Comparison of ENCODE assay signal across 21 cellular contexts in the genomic region with DNA sequence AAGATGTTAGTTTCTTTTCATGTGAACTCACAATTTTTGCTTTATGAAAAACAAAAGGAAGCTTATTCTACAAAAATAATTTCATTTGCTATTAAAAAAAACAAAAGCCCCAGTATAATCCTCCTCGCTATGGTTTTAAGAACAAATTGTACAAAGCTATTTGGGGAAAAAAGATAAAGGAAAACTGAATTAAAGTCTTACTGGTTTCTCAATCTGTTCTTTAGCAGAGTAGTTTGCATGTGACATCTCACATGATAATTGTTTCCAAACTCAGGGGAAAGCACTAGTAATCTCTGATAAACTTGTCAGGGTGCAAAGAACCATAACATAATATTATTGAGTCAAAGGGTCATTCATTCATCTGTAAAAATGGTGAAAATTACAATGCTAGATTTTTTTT. TPM values are rescaled to one million over a fixed set of nuclear protein-coding genes. Genes with fewer than 3 reads are reported as not detected.
A peak's percentile ranks its signal among the peaks of the same experiment; 100 is the strongest.
DNase-seq lines count a peak whose midpoint lies in the region; ATAC-seq and TF ChIP-seq lines count a peak whose summit lies in the region.
"Had no signal": no experiment of that assay in that cellular context is flagged by ENCODE, and none has a peak within 500 bp of the region (broad histone marks: within the 10 kb centered on the region; RNA-seq: fewer than 3 reads in every experiment).

No MANE protein-coding gene starts in this region.

- H2AFZ ChIP-seq in smooth muscle cell (ENCODE audit: low read depth) = peak overlapping the region; percentile 28

- H3K27ac ChIP-seq in heart left ventricle (peak overlapping the region in 2 of 12 donors; percentile 11 to 47), smooth muscle cell (ENCODE audit: low read depth) (no peak overlapping the region), endodermal cell (ENCODE audit: low read depth, low read length) (no peak overlapping the region)
- H3K27ac ChIP-seq: HL-60, Peyer's patch had no signal

- H3K4me3 ChIP-seq in heart left ventricle = no peak overlapping the region
- peak overlapping the region; percentile 12 for H3K4me3 ChIP-seq in smooth muscle cell
- H3K4me3 ChIP-seq in endodermal cell (ENCODE audit: low read length) = no peak overlapping the region
- H3K4me3 ChIP-seq: GM12878, HAP-1, K562, Peyer's patch had no signal

- peaks cover 5% of the 10 kb centered on the region for H3K4me1 Mint-ChIP-seq in endodermal cell
- H3K4me1 Mint-ChIP-seq: CD14-positive monocyte had no signal

- no peaks in the 10 kb centered on the region for H3F3A ChIP-seq in smooth muscle cell (ENCODE audit: low read depth)

- H3K36me3 ChIP-seq in heart left ventricle = no peaks in the 10 kb centered on the region
- no peaks in the 10 kb centered on the region for H3K36me3 ChIP-seq in smooth muscle cell (ENCODE audit: low read depth)
- no peaks in the 10 kb centered on the region for H3K36me3 ChIP-seq in endodermal cell (ENCODE audit: control insufficient read depth, insufficient read depth, low read length)
- H3K36me3 ChIP-seq: HAP-1, Peyer's patch had no signal

- DNase-seq in Right ventricle myocardium inferior (ENCODE audit: missing footprints) = no peak
- DNase-seq in heart left ventricle = no peak
- peak; percentile 90 for DNase-seq in amniotic epithelial cell (ENCODE audit: low read depth)
- DNase-seq in foreskin melanocyte = peak; percentile 63
- no peak for DNase-seq in smooth muscle cell (lab: John Stamatoyannopoulos, UW; ENCODE audit: unreplicated experiment)
- no peak for DNase-seq in endodermal cell
- DNase-seq in NCI-H1092 treated with DMSO at 0.1 percent for 48 hours (lab: John Stamatoyannopoulos, UW) = no peak
- DNase-seq in NCI-H1694 treated with DMSO at 0.1 percent for 48 hours (lab: John Stamatoyannopoulos, UW) = no peak
- DNase-seq: NCI-H1105, NCI-H187 treated with DMSO at 0.1 percent for 48 hours, NCI-H82, Peyer's patch, SIG-M5 had no signal

- H4K20me1 ChIP-seq in smooth muscle cell (ENCODE audit: low read depth) = no peaks in the 10 kb centered on the region

- 31 to 45% (median 41%) methylated on average over 1 of the region's 1 CpG for WGBS in heart left ventricle, 4 donors
- 27% methylated on average over 1 of the region's 1 CpG for WGBS in smooth muscle cell (ENCODE audit: low lambda C conversion rate)
- WGBS in endodermal cell (ENCODE audit: insufficient coverage in 1 of 2, insufficient read length in 1 of 2), 2 experiments = 73% methylated on average over 1 of the region's 1 CpG; no CpG with 5 or more reads in 1 of the 2 experiments

- peaks cover 2% of the 10 kb centered on the region for H3K36me3 Mint-ChIP-seq in endodermal cell (ENCODE audit: low read depth)
- H3K36me3 Mint-ChIP-seq: CD14-positive monocyte had no signal

- H3K9me3 ChIP-seq in heart left ventricle (peaks cover 0 to 13% (median 0%) of the 10 kb centered on the region in 12 donors), smooth muscle cell (replicated peaks; ENCODE audit: low read depth) (no peaks in the 10 kb centered on the region), endodermal cell (ENCODE audit: control insufficient read depth, low read length) (no peaks in the 10 kb centered on the region)
- H3K9me3 ChIP-seq: Caco-2, HAP-1, Peyer's patch had no signal

- H3K27me3 ChIP-seq in heart left ventricle (no peaks in the 10 kb centered on the region), smooth muscle cell (ENCODE audit: low read depth) (no peaks in the 10 kb centered on the region), endodermal cell (ENCODE audit: control insufficient read depth, insufficient read depth, low read length, poor library complexity, severe bottlenecking) (no peaks in the 10 kb centered on the region)
- H3K27me3 ChIP-seq: Peyer's patch had no signal

- H3K9ac ChIP-seq in smooth muscle cell (ENCODE audit: low read depth) = no peak overlapping the region
- H3K9ac ChIP-seq in endodermal cell (ENCODE audit: extremely low read depth, low read length, poor library complexity, severe bottlenecking) = no peak overlapping the region

- intact Hi-C loops in Right ventricle myocardium inferior (cut with DNase I) = loop anchor here (10.0 kb wide), 1 partner anchor 61 kb away; no protein-coding TSS in a partner anchor
- intact Hi-C loops in heart left ventricle (cut with DNase I) = no loop called here

- H3K27me3 Mint-ChIP-seq in endodermal cell (ENCODE audit: insufficient read depth) = no peaks in the 10 kb centered on the region

- no peaks in the 10 kb centered on the region for H3K79me2 ChIP-seq in smooth muscle cell (ENCODE audit: low read depth)

- no peak for TF ChIP-seq CTCF in heart left ventricle (IDR thresholded peaks at IDR 0.05)
- TF ChIP-seq CTCF in smooth muscle cell (IDR thresholded peaks at IDR 0.05; ENCODE audit: borderline replicate concordance, insufficient read depth, poor library complexity, severe bottlenecking) = no peak
- no peak for TF ChIP-seq CTCF in endodermal cell (conservative IDR thresholded peaks at IDR 0.05)

- no peak for TF ChIP-seq POLR2A in heart left ventricle (IDR thresholded peaks at IDR 0.05)

- ATAC-seq in Right ventricle myocardium inferior (peak; percentile 65), heart left ventricle (no peak)
- ATAC-seq: GM12878, K562 had no signal

- H3K9me3 Mint-ChIP-seq in endodermal cell = peaks cover 6% of the 10 kb centered on the region

- H3K27ac Mint-ChIP-seq in endodermal cell = no peak overlapping the region
- H3K27ac Mint-ChIP-seq: CD14-positive monocyte had no signal

- peaks cover 0 to 11% (median 0%) of the 10 kb centered on the region in 12 donors for H3K4me1 ChIP-seq in heart left ventricle
- peaks cover 9% of the 10 kb centered on the region for H3K4me1 ChIP-seq in smooth muscle cell (ENCODE audit: low read depth)
- no peaks in the 10 kb centered on the region for H3K4me1 ChIP-seq in endodermal cell (ENCODE audit: control insufficient read depth, insufficient read depth, low read length)
- H3K4me1 ChIP-seq: HAP-1, Peyer's patch had no signal

- H3K4me3 Mint-ChIP-seq in endodermal cell = no peak overlapping the region
- H3K4me3 Mint-ChIP-seq: CD14-positive monocyte had no signal

- peak overlapping the region; percentile 53 for H3K4me2 ChIP-seq in smooth muscle cell

RNA-seq across cellular contexts. Expression of a gene that starts 2.9 kb away (rescaled TPM):
- total RNA-seq in Right ventricle myocardium inferior (not detected), heart left ventricle (not detected), smooth muscle cell (not detected in 2 replicates), endodermal cell (not detected)
- polyA plus RNA-seq in heart left ventricle (not detected), smooth muscle cell (not detected in 2 replicates)
- not detected for polyA plus RNA-seq in endodermal cell (2013, experiment 1 of 2)
- not detected for polyA plus RNA-seq in endodermal cell (2013, experiment 2 of 2)
- total RNA-seq: A172, Caco-2, GM12878, K562, M059J, Peyer's patch had no signal
- polyA plus RNA-seq: CD14-positive monocyte, GM12878, K562 had no signal

Comparison
In these comparisons a context has a peak if more than half of its experiments do, and no peak if none do; other contexts are left out.
1. DNase-seq: peak in amniotic epithelial cell (single experiment) and foreskin melanocyte (single experiment); none in Right ventricle myocardium inferior (single experiment), heart left ventricle (0 of 5), smooth muscle cell (single experiment), endodermal cell (single experiment), NCI-H1092 treated with DMSO at 0.1 percent for 48 hours (single experiment) and NCI-H1694 treated with DMSO at 0.1 percent for 48 hours (single experiment).